17 cellular contexts compared by ENCODE assay signal in genomic region chr17:8892338-8892690, GRCh38. TPM values are rescaled to one million over a fixed set of nuclear protein-coding genes. Genes with fewer than 3 reads are reported as not detected.
DNase-seq lines count a peak whose midpoint lies in the region; ATAC-seq and TF ChIP-seq lines count a peak whose summit lies in the region.
"Had no signal": no experiment of that assay in that cellular context is flagged by ENCODE, and none has a peak within 500 bp of the region (broad histone marks: within the 10 kb centered on the region; RNA-seq: fewer than 3 reads in every experiment).

No MANE protein-coding gene starts in this region.

- peak overlapping the region; percentile 37 for H3K27ac Mint-ChIP-seq in activated CD4-positive, alpha-beta T cell treated with anti-CD3 and anti-CD28 coated beads for 36 hours
- peak overlapping the region; percentile 67 for H3K27ac Mint-ChIP-seq in T-helper 1 cell treated with Interleukin-12 subunit alpha and Interleukin-12 subunit beta and Interleukin-4 antibody, amounts not matched to agents 30 μg/mL and 1 μg/mL, for 36 hours
- peak overlapping the region; percentile 65 to 84 for H3K27ac Mint-ChIP-seq in natural killer cell

- H3K4me1 ChIP-seq in ascending aorta = peaks cover 0 to 4% of the 10 kb centered on the region in 2 donors
- H3K4me1 ChIP-seq: foreskin keratinocyte, parathyroid adenoma had no signal

- H3K36me3 ChIP-seq in ascending aorta = no peaks in the 10 kb centered on the region
- H3K36me3 ChIP-seq: left ventricle myocardium inferior, thoracic aorta had no signal

- H3K9me3 Mint-ChIP-seq in activated CD4-positive, alpha-beta T cell treated with anti-CD3 and anti-CD28 coated beads for 36 hours (ENCODE audit: low read depth) = no peaks in the 10 kb centered on the region
- H3K9me3 Mint-ChIP-seq in T-helper 1 cell treated with Interleukin-12 subunit alpha and Interleukin-12 subunit beta and Interleukin-4 antibody, amounts not matched to agents 30 μg/mL and 1 μg/mL, for 36 hours = no peaks in the 10 kb centered on the region
- H3K9me3 Mint-ChIP-seq in natural killer cell = no peaks in the 10 kb centered on the region

- CTCF ChIA-PET in activated CD4-positive, alpha-beta T cell treated with anti-CD3 and anti-CD28 coated beads for 36 hours (lab: Charles Lee) = interaction anchor here (0.7 to 2.2 kb wide), 6 partner anchors 10 to 711 kb away, joined by 3 to 7 read pairs (median 4); no protein-coding TSS in a partner anchor

- no peak for TF ChIP-seq CTCF in natural killer cell (IDR thresholded peaks at IDR 0.05)
- TF ChIP-seq CTCF in ascending aorta (IDR thresholded peaks at IDR 0.05) = no peak

- no peak overlapping the region for H3K27ac ChIP-seq in ascending aorta
- H3K27ac ChIP-seq: foreskin keratinocyte, left ventricle myocardium inferior, parathyroid adenoma, SK-N-MC, thoracic aorta had no signal

- H3K36me3 Mint-ChIP-seq in activated CD4-positive, alpha-beta T cell treated with anti-CD3 and anti-CD28 coated beads for 36 hours (ENCODE audit: low read depth) = peaks cover 25% of the 10 kb centered on the region
- peaks cover 47% of the 10 kb centered on the region for H3K36me3 Mint-ChIP-seq in T-helper 1 cell treated with Interleukin-12 subunit alpha and Interleukin-12 subunit beta and Interleukin-4 antibody, amounts not matched to agents 30 μg/mL and 1 μg/mL, for 36 hours (ENCODE audit: low read depth)
- H3K36me3 Mint-ChIP-seq in natural killer cell = peaks cover 19% of the 10 kb centered on the region

- H3K4me1 Mint-ChIP-seq in activated CD4-positive, alpha-beta T cell treated with anti-CD3 and anti-CD28 coated beads for 36 hours = peaks cover 43% of the 10 kb centered on the region
- H3K4me1 Mint-ChIP-seq in T-helper 1 cell treated with Interleukin-12 subunit alpha and Interleukin-12 subunit beta and Interleukin-4 antibody, amounts not matched to agents 30 μg/mL and 1 μg/mL, for 36 hours (ENCODE audit: low read depth) = peaks cover 37% of the 10 kb centered on the region
- peaks cover 33 to 37% of the 10 kb centered on the region in 2 donors for H3K4me1 Mint-ChIP-seq in natural killer cell

- H3K27me3 ChIP-seq in ascending aorta = no peaks in the 10 kb centered on the region
- H3K27me3 ChIP-seq: foreskin keratinocyte had no signal

- H3K9me3 ChIP-seq in ascending aorta = no peaks in the 10 kb centered on the region
- H3K9me3 ChIP-seq: left ventricle myocardium inferior, thoracic aorta had no signal

- ATAC-seq in activated CD4-positive, alpha-beta T cell treated with anti-CD3 and anti-CD28 coated beads for 36 hours = peak; percentile 78
- peak; percentile 35 for ATAC-seq in GM21526 (IDR thresholded peaks at IDR 0.05; ENCODE audit: low FRiP score, unreplicated experiment)
- no peak for ATAC-seq in natural killer cell
- ATAC-seq: foreskin keratinocyte had no signal

- intact Hi-C loops in activated CD4-positive, alpha-beta T cell treated with anti-CD3 and anti-CD28 coated beads for 36 hours (cut with DNase I, micrococcal nuclease) = no loop called here
- intact Hi-C loops in natural killer cell (cut with micrococcal nuclease) (no loop called here), ascending aorta (cut with DNase I) (loop anchor here (10.0 kb wide), 1 partner anchor 508 kb away; the partner anchor contains the start of gene RPL26)

- no peak for DNase-seq in activated CD4-positive, alpha-beta T cell treated with anti-CD3 and anti-CD28 coated beads for 36 hours
- DNase-seq in activated CD4-positive, alpha-beta T cell treated with anti-CD3 and anti-CD28 coated beads, Interleukin-2, amount 50 U/mL, for 48 hours = no peak
- DNase-seq in natural killer cell (no peak), NOMO-1 treated with dmso at 0.1 percent for 144 hours (lab: John Stamatoyannopoulos, UW; ENCODE audit: unreplicated experiment) (no peak), ureter (ENCODE audit: low spot score) (no peak), ascending aorta (ENCODE audit: low spot score in 2 of 2) (no peak)
- DNase-seq: foreskin keratinocyte; Kasumi-1; left ventricle myocardium inferior; NCI-H226; stimulated activated CD4-positive, alpha-beta T cell treated with anti-CD3 and anti-CD28 coated beads, Interleukin-2, amount 100 ng/mL, for 48 hours had no signal

- H3K4me3 ChIP-seq in ascending aorta = no peak overlapping the region
- H3K4me3 ChIP-seq: left ventricle myocardium inferior, SK-N-MC, thoracic aorta had no signal

- POLR2A ChIA-PET in activated CD4-positive, alpha-beta T cell treated with anti-CD3 and anti-CD28 coated beads for 36 hours (lab: Charles Lee) = interaction anchor here (0.6 kb wide), 1 partner anchor 9 kb away, joined by 3 read pairs; no protein-coding TSS in a partner anchor

- no peak overlapping the region for H3K4me3 Mint-ChIP-seq in activated CD4-positive, alpha-beta T cell treated with anti-CD3 and anti-CD28 coated beads for 36 hours
- no peak overlapping the region for H3K4me3 Mint-ChIP-seq in T-helper 1 cell treated with Interleukin-12 subunit alpha and Interleukin-12 subunit beta and Interleukin-4 antibody, amounts not matched to agents 30 μg/mL and 1 μg/mL, for 36 hours
- no peak overlapping the region for H3K4me3 Mint-ChIP-seq in natural killer cell

- no peaks in the 10 kb centered on the region for H3K27me3 Mint-ChIP-seq in activated CD4-positive, alpha-beta T cell treated with anti-CD3 and anti-CD28 coated beads for 36 hours
- H3K27me3 Mint-ChIP-seq in T-helper 1 cell treated with Interleukin-12 subunit alpha and Interleukin-12 subunit beta and Interleukin-4 antibody, amounts not matched to agents 30 μg/mL and 1 μg/mL, for 36 hours (ENCODE audit: low read depth) = no peaks in the 10 kb centered on the region
- H3K27me3 Mint-ChIP-seq in natural killer cell (ENCODE audit: low read depth in 2 of 2) = no peaks in the 10 kb centered on the region

RNA-seq across cellular contexts. Expression of gene PIK3R6, which starts 24.8 kb away (rescaled TPM):
- total RNA-seq in activated CD4-positive, alpha-beta T cell treated with anti-CD3 and anti-CD28 coated beads for 36 hours = 1 to 10 TPM in 1 of 2 experiments, under 1 TPM in 1; 0.96 to 1.8 TPM
- 1 to 10 TPM in 2 of 3 donors, under 1 TPM in 1; 0.84 to 6.3 (median 1.4) TPM for total RNA-seq in natural killer cell
- total RNA-seq in ureter = 1.7 TPM
- 2.2 TPM for total RNA-seq in ascending aorta
- total RNA-seq: foreskin keratinocyte, G401 had no signal

Comparison
In these comparisons a context has a peak if more than half of its experiments do, and no peak if none do; other contexts are left out.
1. ATAC-seq: peak in activated CD4-positive, alpha-beta T cell treated with anti-CD3 and anti-CD28 coated beads for 36 hours (single experiment) and GM21526 (single experiment); none in natural killer cell (0 of 3).
2. Peak in every context shown above with its lines, with median percentiles within 50 percentile points of each other: H3K27ac Mint-ChIP-seq.